ENCODE assay signal across 8 cellular contexts in the genomic region with DNA sequence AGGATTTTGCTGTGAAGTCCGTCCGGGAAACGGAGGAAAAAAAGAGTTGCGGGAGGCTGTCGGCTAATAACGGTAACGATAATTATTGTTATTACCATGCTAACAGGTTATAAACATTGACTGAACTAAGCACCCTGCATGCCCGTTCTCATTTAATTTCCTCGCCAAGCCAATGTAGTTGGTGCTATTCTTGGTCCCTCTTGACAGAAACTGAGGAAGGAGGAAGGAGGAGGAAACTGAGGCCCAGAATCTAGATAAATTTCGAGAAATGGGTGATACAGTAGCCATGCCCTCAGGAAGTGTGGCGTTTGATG. TPM values are rescaled to one million over a fixed set of nuclear protein-coding genes. Genes with fewer than 3 reads are reported as not detected.
DNase-seq lines count a peak whose midpoint lies in the region; ATAC-seq and TF ChIP-seq lines count a peak whose summit lies in the region.

No MANE protein-coding gene starts in this region.

- H3K27ac ChIP-seq in HEK293 (ENCODE audit: extremely low read depth, low read depth, low read length) (peak overlapping the region; percentile 73), body of pancreas (peak overlapping the region in 1 of 4 donors; percentile 76), mesodermal cell (ENCODE audit: low read depth, low read length, severe bottlenecking) (peak overlapping the region; percentile 60)

- no peaks in the 10 kb centered on the region for H3K27me3 ChIP-seq in body of pancreas

- POLR2A ChIA-PET in AG04449 (lab: Yijun Ruan, JAX) = interaction anchor here (0.5 to 1.4 kb wide), 5 partner anchors 8 to 272 kb away, joined by 3 to 4 read pairs (median 3); partner anchors contain the start of gene ID1
- POLR2A ChIA-PET in HEK293 (lab: Yijun Ruan, JAX) = interaction anchor here (0.7 to 3.1 kb wide), 12 partner anchors 11 to 179 kb away, joined by 3 to 22 read pairs (median 5); partner anchors contain the start of genes BCL2L1 and ID1

- intact Hi-C loops in body of pancreas (cut with DNase I) (no loop called here), posterior cingulate gyrus (cut with DNase I) (no loop called here)

- TF ChIP-seq POLR2A in body of pancreas (IDR thresholded peaks at IDR 0.05) = no peak

- H3K4me3 ChIP-seq in AG04449 (ENCODE audit: low read depth, low read length) = peak overlapping the region; percentile 97
- peak overlapping the region; percentile 73 for H3K4me3 ChIP-seq in HEK293 (ENCODE audit: low read depth, low read length)
- H3K4me3 ChIP-seq in body of pancreas = peak overlapping the region; percentile 45 to 86
- peak overlapping the region; percentile 71 for H3K4me3 ChIP-seq in mesodermal cell (ENCODE audit: extremely low read depth, insufficient read depth, low read length, poor library complexity, severe bottlenecking)

- H3K9me3 ChIP-seq in HEK293 (ENCODE audit: control insufficient read depth, insufficient read depth, low read depth, low read length) = no peaks in the 10 kb centered on the region
- no peaks in the 10 kb centered on the region for H3K9me3 ChIP-seq in body of pancreas
- H3K9me3 ChIP-seq in mesodermal cell (ENCODE audit: control insufficient read depth, low read length) = no peaks in the 10 kb centered on the region

- DNase-seq in AG04449 (ENCODE audit: low read depth, low spot score) (no peak), body of pancreas (no peak), posterior cingulate gyrus (no peak), DMS53 (lab: John Stamatoyannopoulos, UW) (no peak)
- no peak for DNase-seq in stimulated activated naive CD4-positive, alpha-beta T cell treated with Interleukin-2 at 50 U/mL for 16 hours (lab: John Stamatoyannopoulos, UW)

- H3K36me3 ChIP-seq in HEK293 (ENCODE audit: control insufficient read depth in 2 of 2, insufficient read depth in 1 of 2, low read length in 2 of 2) = peaks cover 16 to 21% of the 10 kb centered on the region in 2 experiments; a peak in 2 of 3 replicates
- no peaks in the 10 kb centered on the region for H3K36me3 ChIP-seq in body of pancreas (replicated peaks in 1 of 2; ENCODE audit: insufficient read depth in 1 of 2, low read depth in 2 of 2)
- peaks cover 27% of the 10 kb centered on the region for H3K36me3 ChIP-seq in mesodermal cell (ENCODE audit: control insufficient read depth, insufficient read depth, low read length)

- 1 to 3% methylated on average over 11 of the region's 11 CpGs for WGBS in body of pancreas, 2 donors
- WGBS in mesodermal cell (ENCODE audit: insufficient coverage in 2 of 2), 2 experiments = 0% methylated on average over 2 to 6 of the region's 11 CpGs

- TF ChIP-seq CTCF in AG04449 (IDR thresholded peaks at IDR 0.05; ENCODE audit: insufficient read depth, low read length, missing control alignments) (no peak), HEK293 (tag by site-specific recombination; IDR thresholded peaks at IDR 0.05) (no peak), body of pancreas (IDR thresholded peaks at IDR 0.05) (no peak)

- H3K4me1 ChIP-seq in HEK293 (ENCODE audit: control insufficient read depth, insufficient read depth, low read length) = no peaks in the 10 kb centered on the region; the same call in 1 of the 2 replicates
- peaks cover 6% of the 10 kb centered on the region for H3K4me1 ChIP-seq in body of pancreas
- peaks cover 10% of the 10 kb centered on the region for H3K4me1 ChIP-seq in mesodermal cell (ENCODE audit: control insufficient read depth, insufficient read depth, low read length, poor library complexity, severe bottlenecking)

- ATAC-seq in body of pancreas (no peak), GM18502 (IDR thresholded peaks at IDR 0.05; ENCODE audit: poor library complexity, unreplicated experiment) (no peak)

- CTCF ChIA-PET in AG04449 (lab: Yijun Ruan, JAX) = interaction anchor here (1.0 to 3.8 kb wide), 7 partner anchors 12 to 179 kb away, joined by 3 to 46 read pairs (median 11); partner anchors contain the start of gene BCL2L1
- CTCF ChIA-PET in HEK293 (lab: Yijun Ruan, JAX) = interaction anchor here (1.0 to 4.0 kb wide), 7 partner anchors 13 to 127 kb away, joined by 3 to 24 read pairs (median 3); no protein-coding TSS in a partner anchor

TF ChIP-seq in HEK293, 187 proteins besides CTCF, POLR2A, EP300 and RAD21 (continues in another document):
- TF ChIP-seq, protein P1, sequence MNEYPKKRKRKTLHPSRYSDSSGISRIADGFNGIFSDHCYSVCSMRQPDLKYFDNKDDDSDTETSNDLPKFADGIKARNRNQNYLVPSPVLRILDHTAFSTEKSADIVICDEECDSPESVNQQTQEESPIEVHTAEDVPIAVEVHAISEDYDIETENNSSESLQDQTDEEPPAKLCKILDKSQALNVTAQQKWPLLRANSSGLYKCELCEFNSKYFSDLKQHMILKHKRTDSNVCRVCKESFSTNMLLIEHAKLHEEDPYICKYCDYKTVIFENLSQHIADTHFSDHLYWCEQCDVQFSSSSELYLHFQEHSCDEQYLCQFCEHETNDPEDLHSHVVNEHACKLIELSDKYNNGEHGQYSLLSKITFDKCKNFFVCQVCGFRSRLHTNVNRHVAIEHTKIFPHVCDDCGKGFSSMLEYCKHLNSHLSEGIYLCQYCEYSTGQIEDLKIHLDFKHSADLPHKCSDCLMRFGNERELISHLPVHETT (tag by site-specific recombination; IDR thresholded peaks at IDR 0.05) = peak; percentile 7; the same call in 1 of the 2 replicates
- TF ChIP-seq ZNF24 (tag by site-specific recombination; IDR thresholded peaks at IDR 0.05) (no peak), ZNF530 (tag by site-specific recombination; IDR thresholded peaks at IDR 0.05; ENCODE audit: low read depth) (no peak), ZNF791 (tag by site-specific recombination; IDR thresholded peaks at IDR 0.05) (no peak), ZNF549 (tag by site-specific recombination; IDR thresholded peaks at IDR 0.05) (no peak), ZNF776 (tag by site-specific recombination; IDR thresholded peaks at IDR 0.05; ENCODE audit: borderline replicate concordance) (no peak), ZNF585B (tag by site-specific recombination; IDR thresholded peaks at IDR 0.05) (no peak), ZNF112 (tag by site-specific recombination; IDR thresholded peaks at IDR 0.05) (no peak), ZNF350 (tag by site-specific recombination; IDR thresholded peaks at IDR 0.05) (no peak), ZNF175 (tag by site-specific recombination; IDR thresholded peaks at IDR 0.05) (no peak), ZNF335 (tag by site-specific recombination; conservative IDR thresholded peaks at IDR 0.05) (no peak; the same call in none of the 2 replicates), ZNF184 (tag by site-specific recombination; IDR thresholded peaks at IDR 0.05) (no peak), OVOL3 (tag by site-specific recombination; IDR thresholded peaks at IDR 0.05) (no peak), ZNF658 (tag by site-specific recombination; IDR thresholded peaks at IDR 0.05) (no peak), ZNF560 (tag by site-specific recombination; IDR thresholded peaks at IDR 0.05; ENCODE audit: borderline replicate concordance) (no peak), TSHZ1 (tag by site-specific recombination; IDR thresholded peaks at IDR 0.05; ENCODE audit: borderline replicate concordance) (no peak), ZNF785 (tag by site-specific recombination; IDR thresholded peaks at IDR 0.05) (no peak), ZNF701 (tag by site-specific recombination; IDR thresholded peaks at IDR 0.05) (no peak), SALL2 (tag by site-specific recombination; IDR thresholded peaks at IDR 0.05; ENCODE audit: borderline replicate concordance) (no peak), ZFP69B (tag by site-specific recombination; IDR thresholded peaks at IDR 0.05) (no peak)
- TF ChIP-seq, protein P2, sequence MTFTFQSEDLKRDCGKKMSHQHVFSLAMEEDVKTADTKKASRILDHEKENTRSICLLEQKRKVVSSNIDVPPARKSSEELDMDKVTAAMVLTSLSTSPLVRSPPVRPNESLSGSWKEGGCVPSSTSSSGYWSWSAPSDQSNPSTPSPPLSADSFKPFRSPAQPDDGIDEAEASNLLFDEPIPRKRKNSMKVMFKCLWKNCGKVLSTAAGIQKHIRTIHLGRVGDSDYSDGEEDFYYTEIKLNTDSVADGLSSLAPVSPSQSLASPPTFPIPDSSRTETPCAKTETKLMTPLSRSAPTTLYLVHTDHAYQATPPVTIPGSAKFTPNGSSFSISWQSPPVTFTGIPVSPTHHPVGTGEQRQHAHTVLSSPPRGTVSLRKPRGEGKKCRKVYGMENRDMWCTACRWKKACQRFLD (tag by site-specific recombination; IDR thresholded peaks at IDR 0.05) = no peak

RNA-seq across cellular contexts. Expression of gene TPX2, which starts 0.4 kb away (rescaled TPM):
- not detected for total RNA-seq in body of pancreas
- polyA plus RNA-seq in mesodermal cell (2013, experiment 1 of 2) = 94.0 TPM
- 110 TPM for polyA plus RNA-seq in mesodermal cell (2013, experiment 2 of 2)

RNA-seq across cellular contexts. Expression of gene BCL2L1, which starts 16.8 kb away (rescaled TPM):
- 100 to 1,000 TPM in 1 of 2 donors, 10 to 100 TPM in 1; 96.2 to 103 TPM for total RNA-seq in body of pancreas
- 39.7 TPM for polyA plus RNA-seq in mesodermal cell (2013, experiment 1 of 2)
- 34.7 TPM for polyA plus RNA-seq in mesodermal cell (2013, experiment 2 of 2)
